19 cellular contexts compared by ENCODE assay signal in genomic region chr3:150503402-150504099, GRCh38. TPM values are rescaled to one million over a fixed set of nuclear protein-coding genes. Genes with fewer than 3 reads are reported as not detected.
DNase-seq lines count a peak whose midpoint lies in the region; ATAC-seq and TF ChIP-seq lines count a peak whose summit lies in the region.
"Had no signal": no experiment of that assay in that cellular context is flagged by ENCODE, and none has a peak within 500 bp of the region (broad histone marks: within the 10 kb centered on the region; RNA-seq: fewer than 3 reads in every experiment).

No MANE protein-coding gene starts in this region.

- no peaks in the 10 kb centered on the region for H3K4me1 ChIP-seq in foreskin keratinocyte
- H3K4me1 ChIP-seq: pancreas, uterus had no signal

- H3K27me3 Mint-ChIP-seq in type B pancreatic cell, result peaks cover under 1% of the 10 kb centered on the region
- H3K27me3 Mint-ChIP-seq in activated T-cell treated with anti-CD3 and anti-CD28 coated beads, Interleukin-2, amount 50 U/mL, for 4 hours (ENCODE audit: low read depth), result peaks cover 25% of the 10 kb centered on the region

- TF ChIP-seq CTCF in GM12874 (IDR thresholded peaks at IDR 0.05; ENCODE audit: insufficient read depth, low read depth, low read length) (0 out of 2 replicates have a peak, but pooled peaks have one; percentile 5), foreskin keratinocyte (conservative IDR thresholded peaks at IDR 0.05) (no peak), type B pancreatic cell (conservative IDR thresholded peaks at IDR 0.05) (peak; percentile 19)

- no peaks in the 10 kb centered on the region for H3K27me3 ChIP-seq in foreskin keratinocyte
- H3K27me3 ChIP-seq: pancreas, uterus had no signal

- no peaks in the 10 kb centered on the region for H3K9me3 Mint-ChIP-seq in type B pancreatic cell
- H3K9me3 Mint-ChIP-seq in activated T-cell treated with anti-CD3 and anti-CD28 coated beads, Interleukin-2, amount 50 U/mL, for 4 hours, result peaks cover 4% of the 10 kb centered on the region

- no peak for TF ChIP-seq POLR2A in erythroblast (IDR thresholded peaks at IDR 0.05; ENCODE audit: low read length)

- DNase-seq in NAMALWA (ENCODE audit: low spot score) (peak; percentile 31), foreskin keratinocyte (no peak), type B pancreatic cell (ENCODE audit: extremely low spot score, unreplicated experiment) (no peak), SW480 (ENCODE audit: low spot score) (no peak), erythroblast (lab: John Stamatoyannopoulos, UW) (no peak)
- DNase-seq in activated T-cell treated with anti-CD3 and anti-CD28 coated beads, Interleukin-2, amount 50 U/mL, for 4 hours, result no peak
- DNase-seq: activated CD4-positive, alpha-beta T cell treated with anti-CD3 and anti-CD28 coated beads for 48 hours; CD8-positive, alpha-beta memory T cell; NCI-H146; NCI-H345; NCI-H748 treated with DMSO at 0.1 percent for 48 hours; nephron progenitor cell; stimulated activated naive CD8-positive, alpha-beta T cell treated with anti-CD3 and anti-CD28 coated beads, Interleukin-15, Interleukin-2, amounts not matched to agents 100 U/mL and 50 U/mL, for 24 hours; uterus had no signal

- no peaks in the 10 kb centered on the region for H3K4me1 Mint-ChIP-seq in type B pancreatic cell (ENCODE audit: unreplicated experiment)
- H3K4me1 Mint-ChIP-seq in activated T-cell treated with anti-CD3 and anti-CD28 coated beads, Interleukin-2, amount 50 U/mL, for 4 hours (ENCODE audit: low read depth), result no peaks in the 10 kb centered on the region
- H3K4me1 Mint-ChIP-seq: CD8-positive, alpha-beta memory T cell; nephron progenitor cell had no signal

- no peak overlapping the region for H3K4me3 Mint-ChIP-seq in type B pancreatic cell
- no peak overlapping the region for H3K4me3 Mint-ChIP-seq in activated T-cell treated with anti-CD3 and anti-CD28 coated beads, Interleukin-2, amount 50 U/mL, for 4 hours
- H3K4me3 Mint-ChIP-seq: CD8-positive, alpha-beta memory T cell; nephron progenitor cell had no signal

- H3K36me3 Mint-ChIP-seq in type B pancreatic cell, result peaks cover 4% of the 10 kb centered on the region
- H3K36me3 Mint-ChIP-seq in activated T-cell treated with anti-CD3 and anti-CD28 coated beads, Interleukin-2, amount 50 U/mL, for 4 hours (ENCODE audit: insufficient read depth), result no peaks in the 10 kb centered on the region

- ATAC-seq in foreskin keratinocyte, result peak; percentile 31
- ATAC-seq in activated T-cell treated with anti-CD3 and anti-CD28 coated beads, Interleukin-2, amount 50 U/mL, for 4 hours, result no peak
- ATAC-seq: activated naive CD4-positive, alpha-beta T cell treated with anti-CD3 and anti-CD28 coated beads, Interleukin-2, amount 50 U/mL, for 72 hours; left lobe of liver; pancreas; stimulated activated naive CD8-positive, alpha-beta T cell treated with anti-CD3 and anti-CD28 coated beads, Interleukin-15, Interleukin-2, amounts not matched to agents 100 U/mL and 50 U/mL, for 24 hours had no signal

- H3K27ac Mint-ChIP-seq in type B pancreatic cell, result no peak overlapping the region
- H3K27ac Mint-ChIP-seq: activated naive CD4-positive, alpha-beta T cell treated with anti-CD3 and anti-CD28 coated beads, Interleukin-2, amount 50 U/mL, for 72 hours; CD8-positive, alpha-beta memory T cell; nephron progenitor cell had no signal

- H3K27ac ChIP-seq in foreskin keratinocyte, result no peak overlapping the region
- H3K27ac ChIP-seq: pancreas, skin epidermis, uterus had no signal

RNA-seq across cellular contexts. Expression of gene SERP1, which starts 42.7 kb away (rescaled TPM):
- total RNA-seq in foreskin keratinocyte, result 81.0 and 97.7 TPM in 2 replicates
- 60.3 and 76.5 TPM in 2 replicates for polyA plus RNA-seq in foreskin keratinocyte
- total RNA-seq in type B pancreatic cell (ENCODE audit: low replicate concordance), result 96.8 and 162 TPM in 2 replicates
- 100 to 1,000 TPM; 161 to 166 (median 165) TPM for total RNA-seq in activated T-cell treated with anti-CD3 and anti-CD28 coated beads, Interleukin-2, amount 50 U/mL, for 4 hours

RNA-seq across cellular contexts. Expression of gene EIF2A, which starts 43.0 kb away (rescaled TPM):
- total RNA-seq in foreskin keratinocyte, result 87.7 and 91.1 TPM in 2 replicates
- 49.9 and 60.9 TPM in 2 replicates for polyA plus RNA-seq in foreskin keratinocyte
- 56.1 and 58.3 TPM in 2 replicates for total RNA-seq in type B pancreatic cell (ENCODE audit: low replicate concordance)
- total RNA-seq in activated T-cell treated with anti-CD3 and anti-CD28 coated beads, Interleukin-2, amount 50 U/mL, for 4 hours, result 100 to 1,000 TPM; 163 to 180 (median 163) TPM
